1 cellular context compared by ENCODE assay signal in genomic region chr12:63966603-63966975, GRCh38.
TF ChIP-seq lines count a peak whose summit lies in the region.

No MANE protein-coding gene starts in this region.

TF ChIP-seq in GM23338, 12 proteins besides CTCF, POLR2A, EP300 and RAD21 (continued from another document):
- TF ChIP-seq ZNF462 (CRISPR knock-in tag; IDR thresholded peaks at IDR 0.05) (no peak), NANOG (IDR thresholded peaks at IDR 0.05; ENCODE audit: borderline replicate concordance) (no peak), STAT1 (IDR thresholded peaks at IDR 0.05; ENCODE audit: unreplicated experiment) (no peak), CREB1 (CRISPR knock-in tag; IDR thresholded peaks at IDR 0.05; ENCODE audit: low read depth) (no peak), JUNB (IDR thresholded peaks at IDR 0.05; ENCODE audit: unreplicated experiment) (no peak)
